Comparison of ENCODE assay signal across 11 cellular contexts in genomic region chr4:112857461-112857860, GRCh38.
DNase-seq lines count a peak whose midpoint lies in the region; TF ChIP-seq lines count a peak whose summit lies in the region.
"Had no signal": no experiment of that assay in that cellular context is flagged by ENCODE, and none has a peak within 500 bp of the region (broad histone marks: within the 10 kb centered on the region; RNA-seq: fewer than 3 reads in every experiment).

No MANE protein-coding gene starts in this region.

- no peaks in the 10 kb centered on the region for H3K79me2 ChIP-seq in SK-N-SH (ENCODE audit: insufficient read depth)

- no peaks in the 10 kb centered on the region for H3K4me1 Mint-ChIP-seq in immature natural killer cell

- H3K27me3 ChIP-seq in SK-N-SH (ENCODE audit: insufficient read depth) (no peaks in the 10 kb centered on the region), H7 (ENCODE audit: control insufficient read depth, insufficient read depth, low read length) (no peaks in the 10 kb centered on the region)
- H3K27me3 ChIP-seq: right lobe of liver had no signal

- peaks cover 0 to 5% (median 0%) of the 10 kb centered on the region in 6 donors for H3K9me3 Mint-ChIP-seq in immature natural killer cell

- peaks cover 2 to 3% (median 2%) of the 10 kb centered on the region in 3 donors for H3K27me3 Mint-ChIP-seq in immature natural killer cell (ENCODE audit: low read depth in 3 of 3)

- peaks cover 19% of the 10 kb centered on the region for H3F3A ChIP-seq in SK-N-SH (replicated peaks; ENCODE audit: insufficient read depth)

- DNase-seq in GM04504 (ENCODE audit: low read depth): peak; percentile 79
- DNase-seq in SK-N-SH: no peak
- peak; percentile 95 for DNase-seq in fibroblast of peridontal ligament (ENCODE audit: extremely low read depth)
- DNase-seq in skeletal muscle cell (ENCODE audit: low read depth): peak; percentile 80
- no peak for DNase-seq in effector CD8-positive, alpha-beta T cell (lab: John Stamatoyannopoulos, UW)
- no peak for DNase-seq in immature natural killer cell
- DNase-seq in NCI-H2107 treated with DMSO at 0.1 percent for 48 hours (lab: John Stamatoyannopoulos, UW; ENCODE audit: unreplicated experiment): no peak
- DNase-seq in H7: no peak
- DNase-seq: NCI-H524, right lobe of liver had no signal

- H3K9me3 ChIP-seq in SK-N-SH: no peaks in the 10 kb centered on the region
- H3K9me3 ChIP-seq: right lobe of liver had no signal

- H4K20me1 ChIP-seq in SK-N-SH (ENCODE audit: insufficient read depth): no peaks in the 10 kb centered on the region

- no peak for TF ChIP-seq RAD21 in SK-N-SH (IDR thresholded peaks at IDR 0.05; ENCODE audit: low read length)

- POLR2A ChIA-PET in SK-N-SH (lab: Yijun Ruan, JAX): no interaction called here

- H3K36me3 ChIP-seq in SK-N-SH (replicated peaks in 1 of 2; ENCODE audit: control insufficient read depth in 1 of 2, insufficient read depth in 2 of 2, low read length in 1 of 2) (no peaks in the 10 kb centered on the region), H7 (replicated peaks; ENCODE audit: control insufficient read depth, insufficient read depth, low read length) (no peaks in the 10 kb centered on the region)
- H3K36me3 ChIP-seq: right lobe of liver had no signal

- CTCF ChIA-PET in SK-N-SH (lab: Yijun Ruan, JAX): interaction anchor here (2.7 kb wide), 1 partner anchor 81 kb away, joined by 15 read pairs; no protein-coding TSS in a partner anchor

- no peaks in the 10 kb centered on the region for H3K9me2 ChIP-seq in SK-N-SH

- H3K4me1 ChIP-seq in SK-N-SH (ENCODE audit: control insufficient read depth in 1 of 2, insufficient read depth in 2 of 2, low read depth in 1 of 2, low read length in 1 of 2): peaks cover 16 to 36% of the 10 kb centered on the region in 2 experiments; a peak in 3 of 4 replicates
- H3K4me1 ChIP-seq: right lobe of liver had no signal

- H3K27ac ChIP-seq in SK-N-SH (ENCODE audit: low read depth in 2 of 2, low read length in 1 of 2): peak overlapping the region; percentile 72 to 98
- H3K27ac ChIP-seq: right lobe of liver, VCaP had no signal

- H3K4me2 ChIP-seq in SK-N-SH: peak overlapping the region; percentile 32; the same call in 1 of the 2 replicates

- no peak overlapping the region for H3K9ac ChIP-seq in SK-N-SH

- H3K4me3 ChIP-seq in SK-N-SH (ENCODE audit: low read depth in 2 of 2, low read length in 1 of 2) (no peak overlapping the region), skeletal muscle cell (ENCODE audit: low read depth, low read length) (no peak overlapping the region), H7 (ENCODE audit: insufficient read depth, low read depth, low read length) (no peak overlapping the region)
- H3K4me3 ChIP-seq: right lobe of liver had no signal

- no peaks in the 10 kb centered on the region for H3K36me3 Mint-ChIP-seq in immature natural killer cell

- H3K27ac Mint-ChIP-seq in immature natural killer cell: no peak overlapping the region

- peak; percentile 8 to 77; a peak in 2 of 4 replicates for TF ChIP-seq EP300 in SK-N-SH (IDR thresholded peaks at IDR 0.05; ENCODE audit: borderline replicate concordance in 1 of 2, low read depth in 1 of 2, low read length in 1 of 2)

- no peak for TF ChIP-seq CTCF in SK-N-SH (IDR thresholded peaks at IDR 0.05)

- H2AFZ ChIP-seq in SK-N-SH (ENCODE audit: low read depth): no peak overlapping the region

- WGBS in SK-N-SH (ENCODE audit: low lambda C conversion rate): 20% methylated on average over 1 of the region's 1 CpG

- H3K4me3 Mint-ChIP-seq in immature natural killer cell: no peak overlapping the region

TF ChIP-seq in SK-N-SH, 30 proteins besides CTCF, POLR2A, EP300 and RAD21 (continues in another document):
- TF ChIP-seq SMC3 (IDR thresholded peaks at IDR 0.05; ENCODE audit: low read depth, low read length): no peak
- TF ChIP-seq YY1 (IDR thresholded peaks at IDR 0.05; ENCODE audit: low read depth): no peak
- TF ChIP-seq ZBTB33 (IDR thresholded peaks at IDR 0.05; ENCODE audit: borderline replicate concordance, low read depth): no peak
- no peak for TF ChIP-seq RXRA (IDR thresholded peaks at IDR 0.05; ENCODE audit: borderline replicate concordance, low read depth)
- peak; percentile 98 for TF ChIP-seq JUND (IDR thresholded peaks at IDR 0.05)
- TF ChIP-seq TEAD4 (IDR thresholded peaks at IDR 0.05; ENCODE audit: borderline replicate concordance, insufficient read depth): peak; percentile 70; the same call in 1 of the 2 replicates
- TF ChIP-seq EZH2phosphoT487 (IDR thresholded peaks at IDR 0.05; ENCODE audit: borderline replicate concordance, low read depth): no peak
- TF ChIP-seq NFIC (IDR thresholded peaks at IDR 0.05; ENCODE audit: borderline replicate concordance): peak; percentile 42; the same call in 1 of the 2 replicates
- 0 out of 2 replicates have a peak, but pooled peaks have one; percentile 51 for TF ChIP-seq PBX3 (IDR thresholded peaks at IDR 0.05)
- TF ChIP-seq TAF1 (IDR thresholded peaks at IDR 0.05; ENCODE audit: borderline replicate concordance, low read depth, low read length): no peak
- TF ChIP-seq GATA2 (CRISPR knock-in tag; IDR thresholded peaks at IDR 0.05): no peak
- no peak for TF ChIP-seq NRF1 (IDR thresholded peaks at IDR 0.05; ENCODE audit: low read depth, low read length)
- peak; percentile 53; the same call in 1 of the 2 replicates for TF ChIP-seq FOXM1 (IDR thresholded peaks at IDR 0.05; ENCODE audit: low read depth)
- peak; percentile 77; the same call in 1 of the 2 replicates for TF ChIP-seq POLR2AphosphoS5 (IDR thresholded peaks at IDR 0.05; ENCODE audit: low read depth, low read length)
- TF ChIP-seq CHD2 (IDR thresholded peaks at IDR 0.05; ENCODE audit: low read length, partially characterized antibody): no peak
- TF ChIP-seq SIN3A (IDR thresholded peaks at IDR 0.05; ENCODE audit: borderline replicate concordance, low read depth, low read length): no peak
- 0 out of 2 replicates have a peak, but pooled peaks have one; percentile 28 for TF ChIP-seq MAX (IDR thresholded peaks at IDR 0.05; ENCODE audit: low read depth)
- TF ChIP-seq TCF12 (IDR thresholded peaks at IDR 0.05): peak; percentile 97
- no peak for TF ChIP-seq USF1 (IDR thresholded peaks at IDR 0.05; ENCODE audit: borderline replicate concordance, low read depth)
- peak; percentile 99 for TF ChIP-seq FOSL2 (IDR thresholded peaks at IDR 0.05; ENCODE audit: borderline replicate concordance, low read depth)

Comparison
In these comparisons a context has a peak if more than half of its experiments do, and no peak if none do; other contexts are left out.
1. DNase-seq: peak in GM04504 (single experiment), fibroblast of peridontal ligament (single experiment) and skeletal muscle cell (single experiment); none in SK-N-SH (single experiment), effector CD8-positive, alpha-beta T cell (single experiment), immature natural killer cell (0 of 3), NCI-H2107 treated with DMSO at 0.1 percent for 48 hours (single experiment) and H7 (single experiment).